Comparison of ENCODE assay signal across 1 cellular context in genomic region chr1:60949154-60949825, GRCh38.
TF ChIP-seq lines count a peak whose summit lies in the region.

No MANE protein-coding gene starts in this region.

TF ChIP-seq in SK-N-SH, 30 proteins besides CTCF, POLR2A, EP300 and RAD21 (continued from another document):
- TF ChIP-seq PBX3 (IDR thresholded peaks at IDR 0.05) (no peak), RFX5 (IDR thresholded peaks at IDR 0.05; ENCODE audit: low read length) (no peak), FOXJ3 (CRISPR knock-in tag; IDR thresholded peaks at IDR 0.05) (no peak), EZH2phosphoT487 (IDR thresholded peaks at IDR 0.05; ENCODE audit: borderline replicate concordance, low read depth) (no peak), MAX (IDR thresholded peaks at IDR 0.05; ENCODE audit: low read depth) (no peak), JUND (IDR thresholded peaks at IDR 0.05) (no peak), MEF2A (IDR thresholded peaks at IDR 0.05; ENCODE audit: borderline replicate concordance, low read depth) (no peak)
